ENCODE assay signal across 8 cellular contexts in genomic region chr17:3710951-3711383, GRCh38. TPM values are rescaled to one million over a fixed set of nuclear protein-coding genes. Genes with fewer than 3 reads are reported as not detected.
DNase-seq lines count a peak whose midpoint lies in the region; ATAC-seq and TF ChIP-seq lines count a peak whose summit lies in the region.

No MANE protein-coding gene starts in this region.

- H4K20me1 ChIP-seq in mammary epithelial cell (ENCODE audit: insufficient read depth, low read length), result no peaks in the 10 kb centered on the region

- peaks cover 45% of the 10 kb centered on the region for H3K36me3 Mint-ChIP-seq in T-helper 2 cell treated with Interferon-gamma antibody and Interleukin-4, amounts not matched to agents 5 μg/mL and 100 μg/mL, for 36 hours (ENCODE audit: low read depth)

- H3K9ac ChIP-seq in mammary epithelial cell (ENCODE audit: insufficient read depth, low read length), result no peak overlapping the region

- no peak overlapping the region for H3K4me3 ChIP-seq in right cardiac atrium (ENCODE audit: low read length)
- no peak overlapping the region for H3K4me3 ChIP-seq in mammary epithelial cell (replicated peaks in 1 of 3; ENCODE audit: insufficient read depth in 1 of 3, low read depth in 2 of 3, low read length in 3 of 3)
- no peak overlapping the region for H3K4me3 ChIP-seq in sigmoid colon

- TF ChIP-seq CTCF in mammary epithelial cell (conservative IDR thresholded peaks at IDR 0.05 in 1 of 2, IDR thresholded peaks at IDR 0.05 in 1 of 2; ENCODE audit: extremely low read depth in 1 of 2, insufficient read depth in 1 of 2, low read depth in 1 of 2, low read length in 2 of 2) (no peak), sigmoid colon (IDR thresholded peaks at IDR 0.05) (no peak)

- no peak overlapping the region for H3K4me2 ChIP-seq in mammary epithelial cell (ENCODE audit: insufficient read depth, low read depth, low read length)

- H3K4me1 ChIP-seq in right cardiac atrium (ENCODE audit: control insufficient read depth, insufficient read depth, low read length) (no peaks in the 10 kb centered on the region), mammary epithelial cell (ENCODE audit: insufficient read depth, low read length) (no peaks in the 10 kb centered on the region), sigmoid colon (no peaks in the 10 kb centered on the region)

- TF ChIP-seq EP300 in sigmoid colon (IDR thresholded peaks at IDR 0.05), result no peak

- peak; percentile 19 to 46 for ATAC-seq in right cardiac atrium
- peak; percentile 89 for ATAC-seq in HG03196 (IDR thresholded peaks at IDR 0.05; ENCODE audit: unreplicated experiment)

- no peaks in the 10 kb centered on the region for H3K27me3 Mint-ChIP-seq in T-helper 2 cell treated with Interferon-gamma antibody and Interleukin-4, amounts not matched to agents 5 μg/mL and 100 μg/mL, for 36 hours (ENCODE audit: low read depth)

- H3K4me3 Mint-ChIP-seq in T-helper 2 cell treated with Interferon-gamma antibody and Interleukin-4, amounts not matched to agents 5 μg/mL and 100 μg/mL, for 36 hours, result peak overlapping the region; percentile 76

- H3K36me3 ChIP-seq in mammary epithelial cell (ENCODE audit: insufficient read depth, low read length) (peaks cover 7% of the 10 kb centered on the region), sigmoid colon (peaks cover 11 to 44% (median 15%) of the 10 kb centered on the region in 4 donors)

- CTCF ChIA-PET in mammary epithelial cell (lab: Charles Lee; ENCODE audit: low non-redundant PET), result no interaction called here

- DNase-seq in right cardiac atrium, result no peak
- DNase-seq in cardiac septum (ENCODE audit: low spot score), result no peak
- peak; percentile 89 for DNase-seq in T-helper 2 cell treated with Interferon-gamma antibody and Interleukin-4, amounts not matched to agents 5 μg/mL and 100 μg/mL, for 36 hours (ENCODE audit: low spot score)
- DNase-seq in mammary epithelial cell, result peak; percentile 52
- DNase-seq in stimulated activated CD4-positive, alpha-beta T cell treated with anti-CD3 and anti-CD28 coated beads, Interleukin-2, amount 100 ng/mL, for 4 hours (ENCODE audit: low read depth), result peak; percentile 66
- no peak for DNase-seq in sigmoid colon
- DNase-seq in NCI-H1694 (lab: John Stamatoyannopoulos, UW), result no peak

- H3K79me2 ChIP-seq in mammary epithelial cell (ENCODE audit: insufficient read depth, low read length), result no peaks in the 10 kb centered on the region

- H2AFZ ChIP-seq in mammary epithelial cell (ENCODE audit: low read depth, low read length), result no peak overlapping the region

- H3K9me3 ChIP-seq in right cardiac atrium (ENCODE audit: control insufficient read depth, low read length) (no peaks in the 10 kb centered on the region), mammary epithelial cell (replicated peaks; ENCODE audit: insufficient read depth, low read length) (no peaks in the 10 kb centered on the region), sigmoid colon (no peaks in the 10 kb centered on the region)

- dilution Hi-C loops in mammary epithelial cell (cut with HindIII; ENCODE audit: low sequenced_read_pairs), result no loop called here

- H3K27ac Mint-ChIP-seq in T-helper 2 cell treated with Interferon-gamma antibody and Interleukin-4, amounts not matched to agents 5 μg/mL and 100 μg/mL, for 36 hours, result peak overlapping the region; percentile 96

- BruUV-seq in mammary epithelial cell (replicated peaks; lab: Mats Ljungman, UMichigan), result no TSS peak

- peaks cover 51% of the 10 kb centered on the region for H3K4me1 Mint-ChIP-seq in T-helper 2 cell treated with Interferon-gamma antibody and Interleukin-4, amounts not matched to agents 5 μg/mL and 100 μg/mL, for 36 hours (ENCODE audit: low read depth)

- H3K27me3 ChIP-seq in right cardiac atrium (ENCODE audit: control insufficient read depth, insufficient read depth) (no peaks in the 10 kb centered on the region), mammary epithelial cell (ENCODE audit: insufficient read depth, low read length) (no peaks in the 10 kb centered on the region), sigmoid colon (no peaks in the 10 kb centered on the region)

- H3K27ac ChIP-seq in right cardiac atrium (ENCODE audit: low read length), result no peak overlapping the region
- H3K27ac ChIP-seq in mammary epithelial cell (ENCODE audit: insufficient read depth, low read depth, low read length), result no peak overlapping the region
- H3K27ac ChIP-seq in sigmoid colon, result no peak overlapping the region

- H3K9me3 Mint-ChIP-seq in T-helper 2 cell treated with Interferon-gamma antibody and Interleukin-4, amounts not matched to agents 5 μg/mL and 100 μg/mL, for 36 hours, result no peaks in the 10 kb centered on the region

- WGBS in right cardiac atrium, result 69% methylated on average over 5 of the region's 5 CpGs
- 98% methylated on average over 3 of the region's 5 CpGs for WGBS in mammary epithelial cell (ENCODE audit: low coverage, missing lambda C conversion rate)
- WGBS in sigmoid colon, 2 donors, result 45 to 76% methylated on average over 5 of the region's 5 CpGs

- in situ Hi-C loops in mammary epithelial cell (cut with MboI; ENCODE audit: low sequenced_read_pairs in 2 of 2), result no loop called here

- no peak for TF ChIP-seq POLR2A in sigmoid colon (IDR thresholded peaks at IDR 0.05)

- intact Hi-C loops in right cardiac atrium (cut with DNase I) (no loop called here), cardiac septum (cut with DNase I) (no loop called here), mammary epithelial cell (cut with micrococcal nuclease) (no loop called here), sigmoid colon (cut with DNase I) (no loop called here)

RNA-seq across cellular contexts. Expression of gene HASPIN, which starts 12.7 kb away (rescaled TPM):
- total RNA-seq in right cardiac atrium, result under 1 TPM; 0.11 to 0.29 (median 0.19) TPM
- 0.11 TPM for polyA plus RNA-seq in right cardiac atrium
- total RNA-seq in cardiac septum, result 0.30 TPM
- 1 to 10 TPM; 2.0 to 8.9 TPM for total RNA-seq in mammary epithelial cell
- polyA plus RNA-seq in mammary epithelial cell, result 7.6 TPM
- 15.6 TPM for polyA minus RNA-seq in mammary epithelial cell
- total RNA-seq in sigmoid colon, result under 1 TPM; under 0.01 to 0.83 (median 0.29) TPM
- 1 to 10 TPM in 1 of 3 donors, under 1 TPM in 1, not detected in 1; 0.69 to 3.5 TPM for polyA plus RNA-seq in sigmoid colon

RNA-seq across cellular contexts. Expression of gene P2RX5, which starts 15.0 kb away (rescaled TPM):
- total RNA-seq in right cardiac atrium, result 10 to 100 TPM in 1 of 4 donors, 1 to 10 TPM in 3; 5.8 to 12.5 (median 8.2) TPM
- 9.1 TPM for polyA plus RNA-seq in right cardiac atrium
- 37.9 TPM for total RNA-seq in cardiac septum
- total RNA-seq in mammary epithelial cell, result 1 to 10 TPM; 3.0 to 4.5 TPM
- 4.7 TPM for polyA plus RNA-seq in mammary epithelial cell
- polyA minus RNA-seq in mammary epithelial cell, result 1.7 TPM
- under 1 TPM; 0.27 to 0.83 (median 0.43) TPM for total RNA-seq in sigmoid colon
- polyA plus RNA-seq in sigmoid colon, result 10 to 100 TPM in 1 of 3 donors, not detected in 2; 55.3 TPM

RNA-seq across cellular contexts. Expression of gene EMC6, which starts 42.4 kb away (rescaled TPM):
- 10 to 100 TPM; 55.2 to 59.7 (median 56.4) TPM for total RNA-seq in right cardiac atrium
- 137 TPM for polyA plus RNA-seq in right cardiac atrium
- 54.0 TPM for total RNA-seq in cardiac septum
- 10 to 100 TPM; 11.0 to 57.9 TPM for total RNA-seq in mammary epithelial cell
- polyA plus RNA-seq in mammary epithelial cell, result 61.8 TPM
- polyA minus RNA-seq in mammary epithelial cell, result 4.9 TPM
- 10 to 100 TPM in 3 of 4 donors, 1 to 10 TPM in 1; 4.4 to 21.7 (median 15.1) TPM for total RNA-seq in sigmoid colon
- 10 to 100 TPM; 68.5 to 90.5 (median 83.0) TPM for polyA plus RNA-seq in sigmoid colon

RNA-seq across cellular contexts. Expression of gene TAX1BP3, which starts 42.6 kb away (rescaled TPM):
- total RNA-seq in right cardiac atrium (100 to 1,000 TPM; 156 to 184 (median 181) TPM), cardiac septum (158 TPM), mammary epithelial cell (100 to 1,000 TPM; 188 to 213 TPM), sigmoid colon (10 to 100 TPM; 58.1 to 92.0 (median 63.5) TPM)
- polyA plus RNA-seq in right cardiac atrium (248 TPM), mammary epithelial cell (141 TPM), sigmoid colon (100 to 1,000 TPM; 144 to 363 (median 351) TPM)
- 78.6 TPM for polyA minus RNA-seq in mammary epithelial cell

Comparison
In these comparisons a context has a peak if more than half of its experiments do, and no peak if none do; other contexts are left out.
1. DNase-seq: peak in T-helper 2 cell treated with Interferon-gamma antibody and Interleukin-4, amounts not matched to agents 5 μg/mL and 100 μg/mL, for 36 hours (single experiment), mammary epithelial cell (single experiment) and stimulated activated CD4-positive, alpha-beta T cell treated with anti-CD3 and anti-CD28 coated beads, Interleukin-2, amount 100 ng/mL, for 4 hours (single experiment); none in right cardiac atrium (0 of 3), cardiac septum (single experiment), sigmoid colon (single experiment) and NCI-H1694 (single experiment).